7 cellular contexts compared by ENCODE assay signal in the genomic region with DNA sequence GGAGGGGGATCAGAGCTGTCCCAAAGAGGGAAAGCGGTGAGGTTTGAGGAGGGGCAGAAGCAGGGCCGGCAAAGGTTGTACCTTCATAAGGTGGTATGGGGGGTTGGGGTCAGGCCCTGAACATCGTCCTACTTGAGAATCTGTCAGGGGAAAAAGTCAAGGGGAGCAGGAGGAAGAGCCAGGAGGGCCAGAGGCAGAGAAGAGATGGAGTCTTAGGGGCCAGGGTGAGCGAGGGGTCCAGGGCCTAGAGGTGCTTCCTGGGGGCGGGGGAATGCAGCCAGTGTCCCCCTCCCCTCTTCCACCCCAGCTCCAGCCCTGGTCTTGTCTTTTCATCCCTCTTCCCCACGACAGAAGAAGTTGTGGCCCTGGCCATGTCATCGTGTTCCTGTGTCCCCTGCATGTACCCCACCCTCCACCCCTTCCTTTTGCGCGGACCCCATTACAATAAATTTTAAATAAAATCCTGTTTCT. TPM values are rescaled to one million over a fixed set of nuclear protein-coding genes. Genes with fewer than 3 reads are reported as not detected.
DNase-seq lines count a peak whose midpoint lies in the region; ATAC-seq and TF ChIP-seq lines count a peak whose summit lies in the region.

No MANE protein-coding gene starts in this region.

- no peaks in the 10 kb centered on the region for H3K27me3 Mint-ChIP-seq in WTC11 (ENCODE audit: low read depth)
- H3K27me3 Mint-ChIP-seq in stimulated activated naive B cell treated with anti-CD40 and anti-IgM and Interleukin-4, amounts not matched to agents 10 μg/mL and 1 μg/mL and 100 μg/mL, for 72 hours, result peaks cover 0 to 15% of the 10 kb centered on the region in 2 donors

- H4K20me1 ChIP-seq in HCT116 (ENCODE audit: insufficient read depth), result no peaks in the 10 kb centered on the region

- peaks cover 35% of the 10 kb centered on the region for H3K79me2 ChIP-seq in HCT116 (ENCODE audit: insufficient read depth, low read length)

- H3K9me3 Mint-ChIP-seq in WTC11, result no peaks in the 10 kb centered on the region
- no peaks in the 10 kb centered on the region for H3K9me3 Mint-ChIP-seq in stimulated activated naive B cell treated with anti-CD40 and anti-IgM and Interleukin-4, amounts not matched to agents 10 μg/mL and 1 μg/mL and 100 μg/mL, for 72 hours

- ATAC-seq in HCT116 (no peak), WTC11 (0 out of 2 replicates have a peak, but pooled peaks have one; percentile 0), GM18505 (IDR thresholded peaks at IDR 0.05; ENCODE audit: unreplicated experiment) (no peak)
- ATAC-seq in stimulated activated naive B cell treated with anti-CD40 and anti-IgM and Interleukin-4, amounts not matched to agents 10 μg/mL and 1 μg/mL and 100 μg/mL, for 72 hours (replicated peaks), result no peak

- BruUV-seq in HCT116 (replicated peaks; lab: Mats Ljungman, UMichigan), result TSS peak; percentile 64

- no peak for TF ChIP-seq RAD21 in HCT116 (IDR thresholded peaks at IDR 0.05; ENCODE audit: low read depth)

- H3K36me3 Mint-ChIP-seq in WTC11, result peaks cover 10% of the 10 kb centered on the region
- H3K36me3 Mint-ChIP-seq in stimulated activated naive B cell treated with anti-CD40 and anti-IgM and Interleukin-4, amounts not matched to agents 10 μg/mL and 1 μg/mL and 100 μg/mL, for 72 hours, result peaks cover 30 to 34% of the 10 kb centered on the region in 2 donors

- DNase-seq in HCT116 (ENCODE audit: low read depth, low spot score), result no peak
- DNase-seq in WTC11 (ENCODE audit: low spot score), result no peak
- no peak for DNase-seq in stimulated activated naive B cell treated with anti-CD40 and anti-IgM and Interleukin-4, amounts not matched to agents 10 μg/mL and 1 μg/mL and 100 μg/mL, for 72 hours
- no peak for DNase-seq in DMS79 (lab: John Stamatoyannopoulos, UW)
- no peak for DNase-seq in EL

- no peak overlapping the region for H2AFZ ChIP-seq in HCT116 (ENCODE audit: low read depth, low read length, poor library complexity, severe bottlenecking)

- H3K9ac ChIP-seq in HCT116 (ENCODE audit: low read length), result peak overlapping the region; percentile 95
- H3K9ac ChIP-seq in iPS-15b (ENCODE audit: low read depth, low read length), result no peak overlapping the region

- intact Hi-C loops in HCT116 (cut with micrococcal nuclease), result no loop called here

- CTCF ChIA-PET in HCT116 (lab: Charles Lee), result no interaction called here
- CTCF ChIA-PET in WTC11 (lab: Charles Lee), result interaction anchor here (1.2 to 4.8 kb wide), 7 partner anchors 10 to 244 kb away, joined by 3 to 18 read pairs (median 6); partner anchors contain the start of genes ASPHD1, MVP and SEZ6L2

- peaks cover 6 to 17% of the 10 kb centered on the region in 2 experiments; a peak in 3 of 4 replicates for H3K36me3 ChIP-seq in HCT116 (ENCODE audit: control insufficient read depth in 1 of 2, insufficient read depth in 2 of 2, low read length in 2 of 2)
- peaks cover 14% of the 10 kb centered on the region for H3K36me3 ChIP-seq in iPS-15b (ENCODE audit: control insufficient read depth, insufficient read depth, low read length)

- RAD21 ChIA-PET in HCT116 (lab: Charles Lee; ENCODE audit: low non-redundant PET in 1 of 2, low total read pairs in 2 of 2, uncharacterized antibody in 2 of 2, unreplicated experiment in 2 of 2), result no interaction called here

- peak overlapping the region; percentile 94 for H3K4me3 Mint-ChIP-seq in WTC11
- H3K4me3 Mint-ChIP-seq in stimulated activated naive B cell treated with anti-CD40 and anti-IgM and Interleukin-4, amounts not matched to agents 10 μg/mL and 1 μg/mL and 100 μg/mL, for 72 hours, result peak overlapping the region; percentile 81 to 84

- H3K9me2 ChIP-seq in HCT116 (ENCODE audit: insufficient read depth), result no peaks in the 10 kb centered on the region

- POLR2A ChIA-PET in HCT116 (lab: Charles Lee), result interaction anchor here (1.3 to 1.4 kb wide), 2 partner anchors 15 to 210 kb away, joined by 3 read pairs; no protein-coding TSS in a partner anchor
- POLR2A ChIA-PET in WTC11 (lab: Charles Lee), result interaction anchor here (1.5 to 1.6 kb wide), 2 partner anchors 38 to 89 kb away, joined by 3 to 5 read pairs; partner anchors contain the start of gene SEZ6L2

- TF ChIP-seq POLR2A in HCT116 (IDR thresholded peaks at IDR 0.05; ENCODE audit: borderline replicate concordance, extremely low read depth, insufficient read depth, insufficient read length) (no peak), GM18505 (IDR thresholded peaks at IDR 0.05; ENCODE audit: borderline replicate concordance, extremely low read depth, insufficient read depth, insufficient read length) (no peak)

- peaks cover 52% of the 10 kb centered on the region for H3K4me1 Mint-ChIP-seq in WTC11
- H3K4me1 Mint-ChIP-seq in stimulated activated naive B cell treated with anti-CD40 and anti-IgM and Interleukin-4, amounts not matched to agents 10 μg/mL and 1 μg/mL and 100 μg/mL, for 72 hours, result peaks cover 47 to 76% of the 10 kb centered on the region in 2 donors

- H3K9me3 ChIP-seq in HCT116 (ENCODE audit: control insufficient read depth in 1 of 2, insufficient read depth in 1 of 2, low read depth in 1 of 2, low read length in 2 of 2) (no peaks in the 10 kb centered on the region), iPS-15b (ENCODE audit: control insufficient read depth, insufficient read depth, low read length) (no peaks in the 10 kb centered on the region)

- no peaks in the 10 kb centered on the region for H3K27me3 ChIP-seq in HCT116 (ENCODE audit: insufficient read depth, low read length)
- no peaks in the 10 kb centered on the region for H3K27me3 ChIP-seq in iPS-15b (ENCODE audit: control insufficient read depth, insufficient read depth, low read length)

- TF ChIP-seq CTCF in HCT116 (IDR thresholded peaks at IDR 0.05 in 2 of 3, conservative IDR thresholded peaks at IDR 0.05 in 1 of 3; ENCODE audit: borderline replicate concordance in 1 of 3, insufficient read depth in 1 of 3, low read depth in 2 of 3, low read length in 2 of 3) (no peak), WTC11 (IDR thresholded peaks at IDR 0.05) (no peak)

- peak overlapping the region; percentile 95 for H3K27ac Mint-ChIP-seq in WTC11
- H3K27ac Mint-ChIP-seq in stimulated activated naive B cell treated with anti-CD40 and anti-IgM and Interleukin-4, amounts not matched to agents 10 μg/mL and 1 μg/mL and 100 μg/mL, for 72 hours, result peak overlapping the region; percentile 72

- H3K27ac ChIP-seq in HCT116 (ENCODE audit: low read depth, low read length), result peak overlapping the region; percentile 90

- peaks cover 33 to 71% of the 10 kb centered on the region in 2 experiments for H3K4me1 ChIP-seq in HCT116 (ENCODE audit: control insufficient read depth in 1 of 2, insufficient read depth in 2 of 2, low read length in 2 of 2)
- peaks cover 15% of the 10 kb centered on the region for H3K4me1 ChIP-seq in iPS-15b (ENCODE audit: control insufficient read depth, insufficient read depth, low read length)

- H3K4me2 ChIP-seq in HCT116 (ENCODE audit: low read length), result peak overlapping the region; percentile 99

- peak overlapping the region; percentile 17 to 66 for H3K4me3 ChIP-seq in HCT116 (replicated peaks in 1 of 2; ENCODE audit: low read depth in 1 of 2, low read length in 2 of 2)
- H3K4me3 ChIP-seq in iPS-15b (ENCODE audit: low read depth, low read length), result peak overlapping the region; percentile 87

TF ChIP-seq in HCT116, 20 proteins besides CTCF, POLR2A, EP300 and RAD21 (continues in another document):
- TF ChIP-seq SP1 (IDR thresholded peaks at IDR 0.05; ENCODE audit: low read depth), result no peak
- TF ChIP-seq CEBPB (IDR thresholded peaks at IDR 0.05; ENCODE audit: low read depth), result no peak
- no peak for TF ChIP-seq ATF3 (IDR thresholded peaks at IDR 0.05)

TF ChIP-seq in WTC11, 78 proteins besides CTCF, POLR2A, EP300 and RAD21 (continues in another document):
- no peak for TF ChIP-seq CREB1 (CRISPR knock-in tag; IDR thresholded peaks at IDR 0.05)
- TF ChIP-seq, protein P1, sequence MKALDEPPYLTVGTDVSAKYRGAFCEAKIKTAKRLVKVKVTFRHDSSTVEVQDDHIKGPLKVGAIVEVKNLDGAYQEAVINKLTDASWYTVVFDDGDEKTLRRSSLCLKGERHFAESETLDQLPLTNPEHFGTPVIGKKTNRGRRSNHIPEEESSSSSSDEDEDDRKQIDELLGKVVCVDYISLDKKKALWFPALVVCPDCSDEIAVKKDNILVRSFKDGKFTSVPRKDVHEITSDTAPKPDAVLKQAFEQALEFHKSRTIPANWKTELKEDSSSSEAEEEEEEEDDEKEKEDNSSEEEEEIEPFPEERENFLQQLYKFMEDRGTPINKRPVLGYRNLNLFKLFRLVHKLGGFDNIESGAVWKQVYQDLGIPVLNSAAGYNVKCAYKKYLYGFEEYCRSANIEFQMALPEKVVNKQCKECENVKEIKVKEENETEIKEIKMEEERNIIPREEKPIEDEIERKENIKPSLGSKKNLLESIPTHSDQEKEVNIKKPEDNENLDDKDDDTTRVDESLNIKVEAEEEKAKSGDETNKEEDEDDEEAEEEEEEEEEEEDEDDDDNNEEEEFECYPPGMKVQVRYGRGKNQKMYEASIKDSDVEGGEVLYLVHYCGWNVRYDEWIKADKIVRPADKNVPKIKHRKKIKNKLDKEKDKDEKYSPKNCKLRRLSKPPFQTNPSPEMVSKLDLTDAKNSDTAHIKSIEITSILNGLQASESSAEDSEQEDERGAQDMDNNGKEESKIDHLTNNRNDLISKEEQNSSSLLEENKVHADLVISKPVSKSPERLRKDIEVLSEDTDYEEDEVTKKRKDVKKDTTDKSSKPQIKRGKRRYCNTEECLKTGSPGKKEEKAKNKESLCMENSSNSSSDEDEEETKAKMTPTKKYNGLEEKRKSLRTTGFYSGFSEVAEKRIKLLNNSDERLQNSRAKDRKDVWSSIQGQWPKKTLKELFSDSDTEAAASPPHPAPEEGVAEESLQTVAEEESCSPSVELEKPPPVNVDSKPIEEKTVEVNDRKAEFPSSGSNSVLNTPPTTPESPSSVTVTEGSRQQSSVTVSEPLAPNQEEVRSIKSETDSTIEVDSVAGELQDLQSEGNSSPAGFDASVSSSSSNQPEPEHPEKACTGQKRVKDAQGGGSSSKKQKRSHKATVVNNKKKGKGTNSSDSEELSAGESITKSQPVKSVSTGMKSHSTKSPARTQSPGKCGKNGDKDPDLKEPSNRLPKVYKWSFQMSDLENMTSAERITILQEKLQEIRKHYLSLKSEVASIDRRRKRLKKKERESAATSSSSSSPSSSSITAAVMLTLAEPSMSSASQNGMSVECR (CRISPR knock-in tag; IDR thresholded peaks at IDR 0.05; ENCODE audit: borderline replicate concordance), result no peak

RNA-seq across cellular contexts. Expression of gene PRRT2, which starts 1.3 kb away (rescaled TPM):
- 4.0 TPM for total RNA-seq in HCT116 (2021; ENCODE audit: unreplicated experiment)
- 2.5 and 2.6 TPM in 2 replicates for polyA plus RNA-seq in HCT116 (2012)
- total RNA-seq in WTC11 (2021), result 20.5 to 25.3 TPM (median 23.6 TPM) in 3 replicates

RNA-seq across cellular contexts. Expression of gene MAZ, which starts 4.4 kb away (rescaled TPM):
- total RNA-seq in HCT116 (2021; ENCODE audit: unreplicated experiment) (256 TPM), WTC11 (2021) (392 to 405 TPM (median 395 TPM) in 3 replicates)
- 305 and 354 TPM in 2 replicates for polyA plus RNA-seq in HCT116 (2012)

RNA-seq across cellular contexts. Expression of gene PAGR1, which starts 5.2 kb away (rescaled TPM):
- total RNA-seq in HCT116 (2021; ENCODE audit: unreplicated experiment) (28.9 TPM), WTC11 (2021) (60.1 to 69.0 TPM (median 66.8 TPM) in 3 replicates)
- 20.0 and 26.5 TPM in 2 replicates for polyA plus RNA-seq in HCT116 (2012)

RNA-seq across cellular contexts. Expression of gene MVP, which starts 9.5 kb away (rescaled TPM):
- total RNA-seq in HCT116 (2021; ENCODE audit: unreplicated experiment) (75.1 TPM), WTC11 (2021) (8.9 to 10.8 TPM (median 10.0 TPM) in 3 replicates)
- polyA plus RNA-seq in HCT116 (2012), result 89.5 and 100 TPM in 2 replicates

RNA-seq across cellular contexts. Expression of gene KIF22, which starts 20.2 kb away (rescaled TPM):
- total RNA-seq in HCT116 (2021; ENCODE audit: unreplicated experiment) (155 TPM), WTC11 (2021) (165 to 182 TPM (median 175 TPM) in 3 replicates)
- polyA plus RNA-seq in HCT116 (2012), result 141 and 166 TPM in 2 replicates
